11 cellular contexts compared by ENCODE assay signal in genomic region chr10:58641708-58642107, GRCh38.
DNase-seq lines count a peak whose midpoint lies in the region; ATAC-seq and TF ChIP-seq lines count a peak whose summit lies in the region.
"Had no signal": no experiment of that assay in that cellular context is flagged by ENCODE, and none has a peak within 500 bp of the region (broad histone marks: within the 10 kb centered on the region; RNA-seq: fewer than 3 reads in every experiment).

No MANE protein-coding gene starts in this region.

- H3K4me3 ChIP-seq in astrocyte of the cerebellum (ENCODE audit: low read depth, low read length) (no peak overlapping the region), skeletal muscle tissue (ENCODE audit: low read length in 3 of 3) (no peak overlapping the region)
- H3K4me3 ChIP-seq: right lobe of liver had no signal

- in situ Hi-C loops in astrocyte of the cerebellum (cut with HindIII; ENCODE audit: low sequenced_read_pairs) = no loop called here

- H3K4me1 ChIP-seq in foreskin keratinocyte (no peaks in the 10 kb centered on the region), skeletal muscle tissue (ENCODE audit: control insufficient read depth in 3 of 3, insufficient read depth in 3 of 3, low read length in 3 of 3) (peaks cover 3 to 17% (median 7%) of the 10 kb centered on the region in 3 donors)

- H3K36me3 ChIP-seq in skeletal muscle tissue (ENCODE audit: control insufficient read depth in 3 of 3, insufficient read depth in 3 of 3, low read length in 3 of 3) = no peaks in the 10 kb centered on the region
- H3K36me3 ChIP-seq: right lobe of liver had no signal

- H3K27me3 ChIP-seq in foreskin keratinocyte (peaks cover 3% of the 10 kb centered on the region), skeletal muscle tissue (ENCODE audit: control insufficient read depth in 3 of 3, insufficient read depth in 3 of 3, low read length in 3 of 3) (no peaks in the 10 kb centered on the region)
- H3K27me3 ChIP-seq: right lobe of liver had no signal

- ATAC-seq in foreskin keratinocyte (peak; percentile 38), GM18511 (IDR thresholded peaks at IDR 0.05; ENCODE audit: unreplicated experiment) (no peak)
- ATAC-seq: natural killer cell; stimulated activated naive CD8-positive, alpha-beta T cell treated with anti-CD3 and anti-CD28 coated beads, Interleukin-15, Interleukin-2, amounts not matched to agents 100 U/mL and 50 U/mL, for 24 hours had no signal

- H3K9ac ChIP-seq in skeletal muscle tissue (ENCODE audit: low read depth in 1 of 3, low read length in 3 of 3) = no peak overlapping the region

- DNase-seq in HCEC 1CT = peak; percentile 88
- DNase-seq in astrocyte of the cerebellum (ENCODE audit: low read depth) = peak; percentile 72
- peak; percentile 60 to 77 for DNase-seq in foreskin keratinocyte
- no peak for DNase-seq in iPS-NIHi7 (ENCODE audit: extremely low spot score)
- DNase-seq in DMS153 treated with DMSO at 0.1 percent for 48 hours (lab: John Stamatoyannopoulos, UW; ENCODE audit: unreplicated experiment) = no peak
- DNase-seq: activated CD4-positive, CD25-positive, alpha-beta regulatory T cell; natural killer cell; right lobe of liver; stimulated activated naive CD8-positive, alpha-beta T cell treated with anti-CD3 and anti-CD28 coated beads, Interleukin-15, Interleukin-2, amounts not matched to agents 100 U/mL and 50 U/mL, for 24 hours had no signal

- no peak for TF ChIP-seq CTCF in astrocyte of the cerebellum (IDR thresholded peaks at IDR 0.05; ENCODE audit: low read depth, low read length, missing control alignments)
- TF ChIP-seq CTCF in foreskin keratinocyte (conservative IDR thresholded peaks at IDR 0.05) = no peak

- no peaks in the 10 kb centered on the region for H3K9me3 ChIP-seq in skeletal muscle tissue (ENCODE audit: control insufficient read depth in 3 of 3, low read length in 3 of 3)
- H3K9me3 ChIP-seq: right lobe of liver had no signal

- H3K27ac ChIP-seq in foreskin keratinocyte = no peak overlapping the region
- peak overlapping the region; percentile 60 for H3K27ac ChIP-seq in skeletal muscle tissue (ENCODE audit: low read depth, low read length)
- H3K27ac ChIP-seq: right lobe of liver had no signal

Comparison
In these comparisons a context has a peak if more than half of its experiments do, and no peak if none do; other contexts are left out.
1. DNase-seq: peak in HCEC 1CT (single experiment), astrocyte of the cerebellum (single experiment) and foreskin keratinocyte (2 of 2); none in iPS-NIHi7 (single experiment) and DMS153 treated with DMSO at 0.1 percent for 48 hours (single experiment).